Comparison of ENCODE assay signal across 16 cellular contexts in genomic region chr12:262817-263216, GRCh38. TPM values are rescaled to one million over a fixed set of nuclear protein-coding genes. Genes with fewer than 3 reads are reported as not detected.
DNase-seq lines count a peak whose midpoint lies in the region; ATAC-seq and TF ChIP-seq lines count a peak whose summit lies in the region.
"Had no signal": no experiment of that assay in that cellular context is flagged by ENCODE, and none has a peak within 500 bp of the region (broad histone marks: within the 10 kb centered on the region; RNA-seq: fewer than 3 reads in every experiment).

Gene SLC6A13 (minus strand): TSS chr12:262836. CDS start chr12:260052, 2,784 bp downstream.

- peak within 1 kb of the TSS; percentile 60 to 81 (median 77) for H3K4me3 Mint-ChIP-seq in nephron
- H3K4me3 Mint-ChIP-seq: activated naive CD8-positive, alpha-beta T cell treated with anti-CD3 and anti-CD28 coated beads, Interleukin-2, amount 10 ng/mL, durations not matched to agents 7 days and 5 days; CD4-positive, alpha-beta T cell; T-helper 17 cell had no signal

- no peak for DNase-seq in Right ventricle myocardium superior
- DNase-seq in left ventricle myocardium inferior, result no peak
- peak; percentile 35 for DNase-seq in left ventricle myocardium superior
- DNase-seq in stimulated activated CD4-positive, alpha-beta T cell treated with anti-CD3 and anti-CD28 coated beads, Interleukin-2, amount 100 ng/mL, for 24 hours, result no peak
- DNase-seq in effector memory CD4-positive, alpha-beta T cell, result no peak
- no peak for DNase-seq in putamen (ENCODE audit: low spot score)
- DNase-seq in activated gamma-delta T cell treated with Interleukin-2 at 50 U/mL for 16 hours, result no peak
- DNase-seq: activated naive CD8-positive, alpha-beta T cell treated with anti-CD3 and anti-CD28 coated beads, Interleukin-2, amount 10 ng/mL, durations not matched to agents 7 days and 5 days; CD4-positive, alpha-beta T cell; EL; spleen; stimulated activated naive CD8-positive, alpha-beta T cell treated with anti-CD3 and anti-CD28 coated beads, Interleukin-15, Interleukin-2, amounts not matched to agents 100 U/mL and 50 U/mL, for 24 hours; T-helper 17 cell had no signal

- ATAC-seq in Right ventricle myocardium superior (ENCODE audit: poor library complexity), result peak; percentile 65
- peak; percentile 70 for ATAC-seq in left ventricle myocardium superior
- ATAC-seq: stimulated activated naive CD8-positive, alpha-beta T cell treated with anti-CD3 and anti-CD28 coated beads, Interleukin-15, Interleukin-2, amounts not matched to agents 100 U/mL and 50 U/mL, for 24 hours; T-helper 17 cell had no signal

- peak within 1 kb of the TSS; percentile 89 to 90 (median 89) for H3K27ac Mint-ChIP-seq in nephron
- H3K27ac Mint-ChIP-seq: activated naive CD8-positive, alpha-beta T cell treated with anti-CD3 and anti-CD28 coated beads, Interleukin-2, amount 10 ng/mL, durations not matched to agents 7 days and 5 days; CD4-positive, alpha-beta T cell; T-helper 17 cell had no signal

- no peak within 1 kb of the TSS for H3K27ac ChIP-seq in left ventricle myocardium inferior (replicated peaks)
- H3K27ac ChIP-seq in effector memory CD4-positive, alpha-beta T cell (ENCODE audit: insufficient read depth, low read length, poor library complexity, severe bottlenecking), result no peak within 1 kb of the TSS
- H3K27ac ChIP-seq: spleen had no signal

- intact Hi-C loops in Right ventricle myocardium superior (cut with DNase I), result no loop called here
- intact Hi-C loops in left ventricle myocardium inferior (cut with micrococcal nuclease), result no loop called here
- intact Hi-C loops in left ventricle myocardium superior (cut with micrococcal nuclease), result no loop called here

- H3K36me3 Mint-ChIP-seq in nephron (ENCODE audit: low read depth), result no peaks in the 10 kb centered on the region

- H3K9me3 Mint-ChIP-seq in nephron, result no peaks in the 10 kb centered on the region
- H3K9me3 Mint-ChIP-seq: activated naive CD8-positive, alpha-beta T cell treated with anti-CD3 and anti-CD28 coated beads, Interleukin-2, amount 10 ng/mL, durations not matched to agents 7 days and 5 days; CD4-positive, alpha-beta T cell had no signal

- no peaks in the 10 kb centered on the region for H3K27me3 Mint-ChIP-seq in nephron (ENCODE audit: low read depth)

- peaks cover 69% of the 10 kb centered on the region for H3K4me1 Mint-ChIP-seq in nephron
- H3K4me1 Mint-ChIP-seq: T-helper 17 cell had no signal

- no peak within 1 kb of the TSS for H3K4me3 ChIP-seq in left ventricle myocardium inferior
- H3K4me3 ChIP-seq in effector memory CD4-positive, alpha-beta T cell (ENCODE audit: insufficient read depth, low read depth, low read length, poor library complexity, severe bottlenecking), result no peak within 1 kb of the TSS
- H3K4me3 ChIP-seq: spleen had no signal

- peaks cover 14% of the 10 kb centered on the region for H3K4me1 ChIP-seq in left ventricle myocardium inferior
- no peaks in the 10 kb centered on the region for H3K4me1 ChIP-seq in effector memory CD4-positive, alpha-beta T cell (ENCODE audit: control insufficient read depth, insufficient read depth, low read length, poor library complexity, severe bottlenecking)
- H3K4me1 ChIP-seq: spleen had no signal

- no peaks in the 10 kb centered on the region for H3K9me3 ChIP-seq in left ventricle myocardium inferior (replicated peaks)
- H3K9me3 ChIP-seq in effector memory CD4-positive, alpha-beta T cell (ENCODE audit: control insufficient read depth, low read length), result no peaks in the 10 kb centered on the region
- H3K9me3 ChIP-seq: spleen had no signal

- no peaks in the 10 kb centered on the region for H3K36me3 ChIP-seq in left ventricle myocardium inferior
- H3K36me3 ChIP-seq in effector memory CD4-positive, alpha-beta T cell (ENCODE audit: control insufficient read depth, insufficient read depth, low read length), result no peaks in the 10 kb centered on the region
- H3K36me3 ChIP-seq: spleen had no signal

- H3K27me3 ChIP-seq in left ventricle myocardium inferior (ENCODE audit: low read depth), result peaks cover 11% of the 10 kb centered on the region
- H3K27me3 ChIP-seq in effector memory CD4-positive, alpha-beta T cell (replicated peaks; ENCODE audit: control insufficient read depth, insufficient read depth, low read length, poor library complexity, severe bottlenecking), result no peaks in the 10 kb centered on the region

- TF ChIP-seq CTCF in left ventricle myocardium inferior (IDR thresholded peaks at IDR 0.05; ENCODE audit: borderline replicate concordance), result no peak
- TF ChIP-seq CTCF in nephron (IDR thresholded peaks at IDR 0.05; ENCODE audit: unreplicated experiment in 3 of 3), result no peak

RNA-seq across cellular contexts. Expression of gene SLC6A13, which starts in this region (rescaled TPM):
- total RNA-seq in Right ventricle myocardium superior (3.3 TPM), left ventricle myocardium inferior (1.8 TPM), left ventricle myocardium superior (1.9 TPM)
- total RNA-seq: glomerular endothelial cell, H1 had no signal
